Comparison of ENCODE assay signal across 25 cellular contexts in genomic region chr16:81397879-81398516, GRCh38.
"Had no signal": no experiment of that assay in that cellular context is flagged by ENCODE, and none has a peak within 500 bp of the region (broad histone marks: within the 10 kb centered on the region; RNA-seq: fewer than 3 reads in every experiment).

No MANE protein-coding gene starts in this region.

- DNase-seq: activated CD4-positive, alpha-beta T cell treated with anti-CD3 and anti-CD28 coated beads for 1 hour; activated CD4-positive, alpha-beta T cell treated with anti-CD3 and anti-CD28 coated beads, Interleukin-2, amount 50 U/mL, for 1 hour; activated CD8-positive, alpha-beta T cell treated with anti-CD3 and anti-CD28 coated beads, Interleukin-2, amount 10 ng/mL, durations not matched to agents 7 days and 5 days; activated T-cell treated with anti-CD3 and anti-CD28 coated beads, Interleukin-2, amount 50 U/mL, for 1 hour; brain microvascular endothelial cell; colonic mucosa; dorsolateral prefrontal cortex; effector memory CD8-positive, alpha-beta T cell; foreskin melanocyte; hypothalamus; left ventricle myocardium superior; mesenchymal stem cell; pancreas; right cardiac atrium; stimulated activated CD4-positive, alpha-beta T cell treated with anti-CD3 and anti-CD28 coated beads, Interleukin-12 subunit alpha, Interleukin-12 subunit beta, amount 100 ng/mL, for 4 hours; stimulated activated CD4-positive, alpha-beta T cell treated with anti-CD3 and anti-CD28 coated beads, Interleukin-4, amount 100 ng/mL, for 4 hours; stimulated activated naive CD8-positive, alpha-beta T cell treated with anti-CD3 and anti-CD28 coated beads, Interleukin-15, amount 100 ng/mL, for 72 hours; T-helper 17 cell; WERI-Rb-1 had no signal

- H3K27ac ChIP-seq: brain microvascular endothelial cell, colonic mucosa, dorsolateral prefrontal cortex, pancreas, tibial nerve, WERI-Rb-1 had no signal

- ATAC-seq: activated CD8-positive, alpha-beta T cell treated with anti-CD3 and anti-CD28 coated beads, Interleukin-2, amount 10 ng/mL, durations not matched to agents 7 days and 5 days; activated naive CD4-positive, alpha-beta T cell treated with anti-CD3 and anti-CD28 coated beads, Interleukin-2, amount 50 U/mL, for 72 hours; effector memory CD8-positive, alpha-beta T cell; esophagus mucosa; left ventricle myocardium superior; pancreas; stimulated activated naive CD8-positive, alpha-beta T cell treated with anti-CD3 and anti-CD28 coated beads, Interleukin-15, amount 100 ng/mL, for 72 hours; T-helper 17 cell had no signal

- H3K4me1 Mint-ChIP-seq: nephron; stimulated activated naive CD8-positive, alpha-beta T cell treated with anti-CD3 and anti-CD28 coated beads, Interleukin-15, amount 100 ng/mL, for 72 hours; T-helper 17 cell had no signal

- H3K27me3 Mint-ChIP-seq: effector memory CD8-positive, alpha-beta T cell; stimulated activated naive CD8-positive, alpha-beta T cell treated with anti-CD3 and anti-CD28 coated beads, Interleukin-15, amount 100 ng/mL, for 72 hours; T-helper 17 cell had no signal

- H3K36me3 Mint-ChIP-seq: activated naive CD4-positive, alpha-beta T cell treated with anti-CD3 and anti-CD28 coated beads, Interleukin-2, amount 50 U/mL, for 72 hours had no signal

- H3K4me3 ChIP-seq: colonic mucosa, dorsolateral prefrontal cortex, pancreas, tibial nerve had no signal

- H3K9me3 Mint-ChIP-seq: activated naive CD4-positive, alpha-beta T cell treated with anti-CD3 and anti-CD28 coated beads, Interleukin-2, amount 50 U/mL, for 72 hours; effector memory CD8-positive, alpha-beta T cell had no signal

- H3K27ac Mint-ChIP-seq: activated CD8-positive, alpha-beta T cell treated with anti-CD3 and anti-CD28 coated beads, Interleukin-2, amount 10 ng/mL, durations not matched to agents 7 days and 5 days; activated naive CD4-positive, alpha-beta T cell treated with anti-CD3 and anti-CD28 coated beads, Interleukin-2, amount 50 U/mL, for 72 hours; effector memory CD8-positive, alpha-beta T cell; nephron; stimulated activated naive CD8-positive, alpha-beta T cell treated with anti-CD3 and anti-CD28 coated beads, Interleukin-15, amount 100 ng/mL, for 72 hours; T-helper 17 cell had no signal

- FAIRE-seq: endothelial cell of umbilical vein, pancreas, urothelium cell line had no signal

- H3K4me3 Mint-ChIP-seq: activated CD8-positive, alpha-beta T cell treated with anti-CD3 and anti-CD28 coated beads, Interleukin-2, amount 10 ng/mL, durations not matched to agents 7 days and 5 days; effector memory CD8-positive, alpha-beta T cell; nephron; stimulated activated naive CD8-positive, alpha-beta T cell treated with anti-CD3 and anti-CD28 coated beads, Interleukin-15, amount 100 ng/mL, for 72 hours; T-helper 17 cell had no signal

- H3K9me3 ChIP-seq: colonic mucosa, pancreas had no signal

- H3K4me1 ChIP-seq: colonic mucosa, pancreas had no signal
